ENCODE assay signal across 17 cellular contexts in the genomic region with DNA sequence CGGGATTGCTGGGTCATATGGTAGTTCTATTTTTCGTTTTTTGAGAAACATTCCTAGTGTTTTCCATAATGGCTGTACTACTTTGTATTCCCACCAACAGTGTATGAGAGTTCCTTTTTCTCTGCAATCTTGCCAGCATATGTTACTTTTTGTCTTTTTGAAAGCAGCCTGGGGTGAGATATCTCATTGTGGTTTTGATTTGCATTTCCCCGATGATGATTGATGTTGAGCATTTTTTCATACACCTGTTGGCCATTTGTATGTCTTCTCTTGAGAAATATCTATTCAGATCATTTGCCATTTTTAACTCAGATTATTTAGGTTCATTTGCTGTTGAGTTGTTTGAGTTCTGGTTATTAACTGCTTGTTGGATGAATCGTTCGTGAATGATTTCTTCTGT. TPM values are rescaled to one million over a fixed set of nuclear protein-coding genes. Genes with fewer than 3 reads are reported as not detected.
"Had no signal": no experiment of that assay in that cellular context is flagged by ENCODE, and none has a peak within 500 bp of the region (broad histone marks: within the 10 kb centered on the region; RNA-seq: fewer than 3 reads in every experiment).

No MANE protein-coding gene starts in this region.

- H3K4me3 Mint-ChIP-seq: activated naive CD4-positive, alpha-beta T cell treated with anti-CD3 and anti-CD28 coated beads, Interleukin-2, amount 10 ng/mL, durations not matched to agents 7 days and 5 days; activated T-helper 17 cell treated with anti-CD3 and anti-CD28 coated beads, Interleukin-2, amount 50 U/mL, for 72 hours; effector memory CD8-positive, alpha-beta T cell; neural crest cell had no signal

- H3K36me3 ChIP-seq: gastroesophageal sphincter, left ventricle myocardium inferior, pancreas, suprapubic skin, upper lobe of right lung had no signal

- H3K9me3 Mint-ChIP-seq: activated naive CD4-positive, alpha-beta T cell treated with anti-CD3 and anti-CD28 coated beads, Interleukin-2, amount 10 ng/mL, durations not matched to agents 7 days and 5 days; activated T-helper 17 cell treated with anti-CD3 and anti-CD28 coated beads, Interleukin-2, amount 50 U/mL, for 72 hours; effector memory CD8-positive, alpha-beta T cell; neural crest cell had no signal

- H3K27ac Mint-ChIP-seq: activated naive CD4-positive, alpha-beta T cell treated with anti-CD3 and anti-CD28 coated beads, Interleukin-2, amount 10 ng/mL, durations not matched to agents 7 days and 5 days; activated T-helper 17 cell treated with anti-CD3 and anti-CD28 coated beads, Interleukin-2, amount 50 U/mL, for 72 hours; effector memory CD8-positive, alpha-beta T cell had no signal

- H3K27me3 ChIP-seq: pancreas, suprapubic skin, upper lobe of right lung had no signal

- H3K27ac ChIP-seq: epithelial cell of prostate, gastroesophageal sphincter, left ventricle myocardium inferior, pancreas, suprapubic skin, upper lobe of right lung had no signal

- ATAC-seq: activated T-helper 17 cell treated with anti-CD3 and anti-CD28 coated beads, Interleukin-2, amount 50 U/mL, for 72 hours; effector memory CD8-positive, alpha-beta T cell; gastroesophageal sphincter; pancreas; upper lobe of right lung had no signal

- H3K4me3 ChIP-seq: gastroesophageal sphincter, left ventricle myocardium inferior, pancreas, suprapubic skin, upper lobe of right lung had no signal

- H3K4me1 Mint-ChIP-seq: activated naive CD4-positive, alpha-beta T cell treated with anti-CD3 and anti-CD28 coated beads, Interleukin-2, amount 10 ng/mL, durations not matched to agents 7 days and 5 days; activated T-helper 17 cell treated with anti-CD3 and anti-CD28 coated beads, Interleukin-2, amount 50 U/mL, for 72 hours; neural crest cell had no signal

- DNase-seq: activated CD4-positive, alpha-beta T cell treated with anti-CD3 and anti-CD28 coated beads, Interleukin-2, amount 50 U/mL, for 1 hour; activated naive CD4-positive, alpha-beta T cell treated with anti-CD3 and anti-CD28 coated beads, Interleukin-2, amount 10 ng/mL, durations not matched to agents 7 days and 5 days; activated T-cell treated with anti-CD3 and anti-CD28 coated beads for 4 hours; caudate nucleus; effector memory CD8-positive, alpha-beta T cell; kidney; left ventricle myocardium inferior; mesendoderm; pancreas; stimulated activated CD4-positive, alpha-beta T cell treated with anti-CD3 and anti-CD28 coated beads, Interleukin-2, amount 100 ng/mL, for 48 hours; stimulated activated naive CD4-positive, alpha-beta T cell treated with Interleukin-2 at 50 U/mL for 16 hours; upper lobe of right lung had no signal

- H3K4me1 ChIP-seq: gastroesophageal sphincter, left ventricle myocardium inferior, pancreas, suprapubic skin, upper lobe of right lung had no signal

- H3K36me3 Mint-ChIP-seq: activated naive CD4-positive, alpha-beta T cell treated with anti-CD3 and anti-CD28 coated beads, Interleukin-2, amount 10 ng/mL, durations not matched to agents 7 days and 5 days had no signal

- H3K9me3 ChIP-seq: gastroesophageal sphincter, left ventricle myocardium inferior, pancreas, suprapubic skin, upper lobe of right lung had no signal

RNA-seq across cellular contexts. Expression of a gene that starts 18.5 kb away (rescaled TPM):
- total RNA-seq: left ventricle myocardium inferior, upper lobe of right lung had no signal
